ENCODE assay signal across 1 cellular context in genomic region chr10:73991846-73992245, GRCh38.
TF ChIP-seq lines count a peak whose summit lies in the region.

No MANE protein-coding gene starts in this region.

TF ChIP-seq in K562, 482 proteins besides CTCF, POLR2A, EP300 and RAD21 (continued from another document and continues in another):
- TF ChIP-seq, protein P1, sequence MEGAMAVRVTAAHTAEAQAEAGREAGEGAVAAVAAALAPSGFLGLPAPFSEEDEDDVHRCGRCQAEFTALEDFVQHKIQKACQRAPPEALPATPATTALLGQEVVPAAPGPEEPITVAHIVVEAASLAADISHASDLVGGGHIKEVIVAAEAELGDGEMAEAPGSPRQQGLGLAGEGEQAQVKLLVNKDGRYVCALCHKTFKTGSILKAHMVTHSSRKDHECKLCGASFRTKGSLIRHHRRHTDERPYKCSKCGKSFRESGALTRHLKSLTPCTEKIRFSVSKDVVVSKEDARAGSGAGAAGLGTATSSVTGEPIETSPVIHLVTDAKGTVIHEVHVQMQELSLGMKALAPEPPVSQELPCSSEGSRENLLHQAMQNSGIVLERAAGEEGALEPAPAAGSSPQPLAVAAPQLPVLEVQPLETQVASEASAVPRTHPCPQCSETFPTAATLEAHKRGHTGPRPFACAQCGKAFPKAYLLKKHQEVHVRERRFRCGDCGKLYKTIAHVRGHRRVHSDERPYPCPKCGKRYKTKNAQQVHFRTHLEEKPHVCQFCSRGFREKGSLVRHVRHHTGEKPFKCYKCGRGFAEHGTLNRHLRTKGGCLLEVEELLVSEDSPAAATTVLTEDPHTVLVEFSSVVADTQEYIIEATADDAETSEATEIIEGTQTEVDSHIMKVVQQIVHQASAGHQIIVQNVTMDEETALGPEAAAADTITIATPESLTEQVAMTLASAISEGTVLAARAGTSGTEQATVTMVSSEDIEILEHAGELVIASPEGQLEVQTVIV (CRISPR knock-in tag; IDR thresholded peaks at IDR 0.05; ENCODE audit: borderline replicate concordance) = no peak
- no peak for TF ChIP-seq SMARCC2 (IDR thresholded peaks at IDR 0.05; ENCODE audit: low read depth)
- TF ChIP-seq GTF3C2 (IDR thresholded peaks at IDR 0.05; ENCODE audit: borderline replicate concordance, extremely low read depth, insufficient read length) = no peak
- TF ChIP-seq, protein P2, sequence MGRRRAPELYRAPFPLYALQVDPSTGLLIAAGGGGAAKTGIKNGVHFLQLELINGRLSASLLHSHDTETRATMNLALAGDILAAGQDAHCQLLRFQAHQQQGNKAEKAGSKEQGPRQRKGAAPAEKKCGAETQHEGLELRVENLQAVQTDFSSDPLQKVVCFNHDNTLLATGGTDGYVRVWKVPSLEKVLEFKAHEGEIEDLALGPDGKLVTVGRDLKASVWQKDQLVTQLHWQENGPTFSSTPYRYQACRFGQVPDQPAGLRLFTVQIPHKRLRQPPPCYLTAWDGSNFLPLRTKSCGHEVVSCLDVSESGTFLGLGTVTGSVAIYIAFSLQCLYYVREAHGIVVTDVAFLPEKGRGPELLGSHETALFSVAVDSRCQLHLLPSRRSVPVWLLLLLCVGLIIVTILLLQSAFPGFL (CRISPR knock-in tag; IDR thresholded peaks at IDR 0.05) = no peak
- TF ChIP-seq ZFP36 (IDR thresholded peaks at IDR 0.05; ENCODE audit: low read depth, low read length, partially characterized antibody) = no peak
- TF ChIP-seq, protein P3, sequence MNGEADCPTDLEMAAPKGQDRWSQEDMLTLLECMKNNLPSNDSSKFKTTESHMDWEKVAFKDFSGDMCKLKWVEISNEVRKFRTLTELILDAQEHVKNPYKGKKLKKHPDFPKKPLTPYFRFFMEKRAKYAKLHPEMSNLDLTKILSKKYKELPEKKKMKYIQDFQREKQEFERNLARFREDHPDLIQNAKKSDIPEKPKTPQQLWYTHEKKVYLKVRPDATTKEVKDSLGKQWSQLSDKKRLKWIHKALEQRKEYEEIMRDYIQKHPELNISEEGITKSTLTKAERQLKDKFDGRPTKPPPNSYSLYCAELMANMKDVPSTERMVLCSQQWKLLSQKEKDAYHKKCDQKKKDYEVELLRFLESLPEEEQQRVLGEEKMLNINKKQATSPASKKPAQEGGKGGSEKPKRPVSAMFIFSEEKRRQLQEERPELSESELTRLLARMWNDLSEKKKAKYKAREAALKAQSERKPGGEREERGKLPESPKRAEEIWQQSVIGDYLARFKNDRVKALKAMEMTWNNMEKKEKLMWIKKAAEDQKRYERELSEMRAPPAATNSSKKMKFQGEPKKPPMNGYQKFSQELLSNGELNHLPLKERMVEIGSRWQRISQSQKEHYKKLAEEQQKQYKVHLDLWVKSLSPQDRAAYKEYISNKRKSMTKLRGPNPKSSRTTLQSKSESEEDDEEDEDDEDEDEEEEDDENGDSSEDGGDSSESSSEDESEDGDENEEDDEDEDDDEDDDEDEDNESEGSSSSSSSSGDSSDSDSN (IDR thresholded peaks at IDR 0.05; ENCODE audit: borderline replicate concordance in 1 of 2, low read depth in 2 of 2, low read length in 2 of 2) = 0 out of 4 replicates have a peak, but pooled peaks of 1 of the 2 experiments have one; percentile 51
- peak; percentile 63; the same call in 1 of the 2 replicates for TF ChIP-seq ESRRA (IDR thresholded peaks at IDR 0.05; ENCODE audit: borderline replicate concordance, low read depth)
- no peak for TF ChIP-seq TFAM (CRISPR knock-in tag; conservative IDR thresholded peaks at IDR 0.05)
- TF ChIP-seq MED1 (CRISPR knock-in tag; IDR thresholded peaks at IDR 0.05; ENCODE audit: borderline replicate concordance) = no peak
- TF ChIP-seq TAF15 (IDR thresholded peaks at IDR 0.05; ENCODE audit: low read depth, low read length) = no peak
- no peak; the same call in 1 of the 2 replicates for TF ChIP-seq ETV5 (CRISPR knock-in tag; IDR thresholded peaks at IDR 0.05; ENCODE audit: low read depth)
- peak; percentile 16; the same call in 1 of the 2 replicates for TF ChIP-seq THRAP3 (IDR thresholded peaks at IDR 0.05; ENCODE audit: borderline replicate concordance)
- TF ChIP-seq NFE2 (IDR thresholded peaks at IDR 0.05; ENCODE audit: low read depth) = peak; percentile 56; the same call in 1 of the 2 replicates
- no peak for TF ChIP-seq CHD2 (IDR thresholded peaks at IDR 0.05; ENCODE audit: low read depth, low read length)
- TF ChIP-seq BRD9 (IDR thresholded peaks at IDR 0.05; ENCODE audit: low read depth, partially characterized antibody) = no peak
- no peak for TF ChIP-seq ZNF75A (CRISPR knock-in tag; IDR thresholded peaks at IDR 0.05)
- TF ChIP-seq ZBTB43 (CRISPR knock-in tag; IDR thresholded peaks at IDR 0.05) = no peak
- no peak for TF ChIP-seq ZNF644 (tag; IDR thresholded peaks at IDR 0.05; ENCODE audit: low read depth)
- TF ChIP-seq HDGF (IDR thresholded peaks at IDR 0.05) = peak; percentile 95
- TF ChIP-seq HCFC1 (IDR thresholded peaks at IDR 0.05; ENCODE audit: low read depth, low read length) = no peak
- peak; percentile 17; the same call in 1 of the 2 replicates for TF ChIP-seq TAL1 (IDR thresholded peaks at IDR 0.05)
- peak; percentile 29 for TF ChIP-seq TAF1 (IDR thresholded peaks at IDR 0.05; ENCODE audit: control insufficient read depth, extremely low read depth, insufficient read depth, low read length, severe bottlenecking)
- TF ChIP-seq EP400 (IDR thresholded peaks at IDR 0.05) = no peak
- TF ChIP-seq, protein P4, sequence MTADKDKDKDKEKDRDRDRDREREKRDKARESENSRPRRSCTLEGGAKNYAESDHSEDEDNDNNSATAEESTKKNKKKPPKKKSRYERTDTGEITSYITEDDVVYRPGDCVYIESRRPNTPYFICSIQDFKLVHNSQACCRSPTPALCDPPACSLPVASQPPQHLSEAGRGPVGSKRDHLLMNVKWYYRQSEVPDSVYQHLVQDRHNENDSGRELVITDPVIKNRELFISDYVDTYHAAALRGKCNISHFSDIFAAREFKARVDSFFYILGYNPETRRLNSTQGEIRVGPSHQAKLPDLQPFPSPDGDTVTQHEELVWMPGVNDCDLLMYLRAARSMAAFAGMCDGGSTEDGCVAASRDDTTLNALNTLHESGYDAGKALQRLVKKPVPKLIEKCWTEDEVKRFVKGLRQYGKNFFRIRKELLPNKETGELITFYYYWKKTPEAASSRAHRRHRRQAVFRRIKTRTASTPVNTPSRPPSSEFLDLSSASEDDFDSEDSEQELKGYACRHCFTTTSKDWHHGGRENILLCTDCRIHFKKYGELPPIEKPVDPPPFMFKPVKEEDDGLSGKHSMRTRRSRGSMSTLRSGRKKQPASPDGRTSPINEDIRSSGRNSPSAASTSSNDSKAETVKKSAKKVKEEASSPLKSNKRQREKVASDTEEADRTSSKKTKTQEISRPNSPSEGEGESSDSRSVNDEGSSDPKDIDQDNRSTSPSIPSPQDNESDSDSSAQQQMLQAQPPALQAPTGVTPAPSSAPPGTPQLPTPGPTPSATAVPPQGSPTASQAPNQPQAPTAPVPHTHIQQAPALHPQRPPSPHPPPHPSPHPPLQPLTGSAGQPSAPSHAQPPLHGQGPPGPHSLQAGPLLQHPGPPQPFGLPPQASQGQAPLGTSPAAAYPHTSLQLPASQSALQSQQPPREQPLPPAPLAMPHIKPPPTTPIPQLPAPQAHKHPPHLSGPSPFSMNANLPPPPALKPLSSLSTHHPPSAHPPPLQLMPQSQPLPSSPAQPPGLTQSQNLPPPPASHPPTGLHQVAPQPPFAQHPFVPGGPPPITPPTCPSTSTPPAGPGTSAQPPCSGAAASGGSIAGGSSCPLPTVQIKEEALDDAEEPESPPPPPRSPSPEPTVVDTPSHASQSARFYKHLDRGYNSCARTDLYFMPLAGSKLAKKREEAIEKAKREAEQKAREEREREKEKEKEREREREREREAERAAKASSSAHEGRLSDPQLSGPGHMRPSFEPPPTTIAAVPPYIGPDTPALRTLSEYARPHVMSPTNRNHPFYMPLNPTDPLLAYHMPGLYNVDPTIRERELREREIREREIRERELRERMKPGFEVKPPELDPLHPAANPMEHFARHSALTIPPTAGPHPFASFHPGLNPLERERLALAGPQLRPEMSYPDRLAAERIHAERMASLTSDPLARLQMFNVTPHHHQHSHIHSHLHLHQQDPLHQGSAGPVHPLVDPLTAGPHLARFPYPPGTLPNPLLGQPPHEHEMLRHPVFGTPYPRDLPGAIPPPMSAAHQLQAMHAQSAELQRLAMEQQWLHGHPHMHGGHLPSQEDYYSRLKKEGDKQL (CRISPR knock-in tag; IDR thresholded peaks at IDR 0.05; ENCODE audit: borderline replicate concordance) = no peak
- peak; percentile 30; the same call in 1 of the 2 replicates for TF ChIP-seq LEF1 (IDR thresholded peaks at IDR 0.05)
- TF ChIP-seq E2F8 (IDR thresholded peaks at IDR 0.05; ENCODE audit: low read depth, partially characterized antibody) = peak; percentile 45
- TF ChIP-seq NR1H2 (CRISPR knock-in tag; IDR thresholded peaks at IDR 0.05) = no peak
- TF ChIP-seq LARP7 (IDR thresholded peaks at IDR 0.05) = peak; percentile 98; the same call in 1 of the 2 replicates
- peak in 1 of 3 experiments; percentile 84 for TF ChIP-seq YY1 (IDR thresholded peaks at IDR 0.05; ENCODE audit: borderline replicate concordance in 1 of 3, control insufficient read depth in 1 of 3, extremely low read depth in 1 of 3, insufficient read depth in 3 of 3, insufficient read length in 1 of 3, insufficient replicate concordance in 2 of 3, low read depth in 1 of 3, low read length in 2 of 3)
- peak; percentile 97 for TF ChIP-seq EHMT2 (IDR thresholded peaks at IDR 0.05)
- no peak for TF ChIP-seq FOXJ3 (CRISPR knock-in tag; IDR thresholded peaks at IDR 0.05)
- TF ChIP-seq THRB (CRISPR knock-in tag; conservative IDR thresholded peaks at IDR 0.05) = peak; percentile 92
- peak; percentile 75 for TF ChIP-seq ARID1B (IDR thresholded peaks at IDR 0.05)
- TF ChIP-seq ZFP30 (CRISPR knock-in tag; IDR thresholded peaks at IDR 0.05; ENCODE audit: borderline replicate concordance) = no peak
- TF ChIP-seq ZNF354B (CRISPR knock-in tag; IDR thresholded peaks at IDR 0.05) = no peak
- peak; percentile 49; the same call in 1 of the 2 replicates for TF ChIP-seq KLF6 (CRISPR knock-in tag; IDR thresholded peaks at IDR 0.05; ENCODE audit: borderline replicate concordance)
